ENCODE assay signal across 20 cellular contexts in the genomic region with DNA sequence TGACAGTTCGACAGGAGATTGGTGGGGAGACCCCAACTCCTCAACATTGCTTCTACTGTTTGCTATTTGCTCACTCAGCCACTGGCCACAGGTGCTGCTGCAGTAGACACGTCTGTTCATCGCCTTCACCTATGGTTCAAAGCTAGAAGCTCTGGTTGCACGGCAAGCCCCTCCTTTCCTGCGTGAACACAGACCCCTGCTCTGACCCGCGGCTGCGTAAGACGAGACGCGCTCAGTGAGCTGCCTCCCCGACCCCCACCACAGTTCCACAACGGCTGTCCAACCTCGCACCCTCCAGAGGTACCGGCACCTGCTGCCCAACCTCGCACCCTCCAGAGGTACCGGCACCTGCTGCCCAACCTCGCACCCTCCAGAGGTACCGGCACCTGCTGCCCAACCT. TPM values are rescaled to one million over a fixed set of nuclear protein-coding genes. Genes with fewer than 3 reads are reported as not detected.
A peak's percentile ranks its signal among the peaks of the same experiment; 100 is the strongest.
DNase-seq lines count a peak whose midpoint lies in the region; ATAC-seq and TF ChIP-seq lines count a peak whose summit lies in the region.
"Had no signal": no experiment of that assay in that cellular context is flagged by ENCODE, and none has a peak within 500 bp of the region (broad histone marks: within the 10 kb centered on the region; RNA-seq: fewer than 3 reads in every experiment).

No MANE protein-coding gene starts in this region.

- no peak for DNase-seq in T-helper 1 cell
- no peak for DNase-seq in DND-41
- DNase-seq in activated CD4-positive, alpha-beta memory T cell treated with anti-CD3 and anti-CD28 coated beads, Interleukin-2, amount 10 ng/mL, durations not matched to agents 7 days and 5 days, result no peak
- DNase-seq in naive thymus-derived CD4-positive, alpha-beta T cell, result peak in 1 of 9 donors; percentile 12
- DNase-seq in AG08396 (ENCODE audit: low spot score), result no peak
- DNase-seq in DMS53 treated with DMSO at 0.1 percent for 48 hours (lab: John Stamatoyannopoulos, UW; ENCODE audit: unreplicated experiment), result no peak
- no peak for DNase-seq in Calu3
- DNase-seq: C1 segment of cervical spinal cord, NCI-H748 treated with DMSO at 0.1 percent for 48 hours, PC-9, testis had no signal

- ATAC-seq in DND-41 (ENCODE audit: insufficient read depth, low read depth), result no peak
- no peak for ATAC-seq in naive thymus-derived CD4-positive, alpha-beta T cell
- ATAC-seq: SK-N-SH treated with all-trans-retinoic acid at 6 μM for 48 hours had no signal

- H3K27me3 Mint-ChIP-seq in T-helper 1 cell treated with Interleukin-12 subunit alpha and Interleukin-12 subunit beta and Interleukin-4 antibody, amounts not matched to agents 30 μg/mL and 1 μg/mL, for 36 hours (ENCODE audit: low read depth), result no peaks in the 10 kb centered on the region
- H3K27me3 Mint-ChIP-seq in activated CD4-positive, alpha-beta memory T cell treated with anti-CD3 and anti-CD28 coated beads, Interleukin-2, amount 10 ng/mL, durations not matched to agents 7 days and 5 days, result no peaks in the 10 kb centered on the region
- peaks cover 0 to 3% (median 0%) of the 10 kb centered on the region in 5 donors for H3K27me3 Mint-ChIP-seq in naive thymus-derived CD4-positive, alpha-beta T cell
- H3K27me3 Mint-ChIP-seq in Calu3 (ENCODE audit: unreplicated experiment), result no peaks in the 10 kb centered on the region

- no peaks in the 10 kb centered on the region for H3K9me3 ChIP-seq in DND-41 (ENCODE audit: insufficient read depth, low read length, severe bottlenecking)
- H3K9me3 ChIP-seq in naive thymus-derived CD4-positive, alpha-beta T cell (ENCODE audit: control insufficient read depth in 2 of 3, low read length in 3 of 3), result no peaks in the 10 kb centered on the region
- H3K9me3 ChIP-seq: MG63, testis had no signal

- BruUV-seq in Calu3 (replicated peaks; lab: Mats Ljungman, UMichigan), result no TSS peak

- peaks cover 45% of the 10 kb centered on the region for H3K4me1 ChIP-seq in DND-41 (ENCODE audit: insufficient read depth, low read length)
- peaks cover 92 to 96% of the 10 kb centered on the region in 2 donors for H3K4me1 ChIP-seq in naive thymus-derived CD4-positive, alpha-beta T cell (ENCODE audit: control insufficient read depth in 2 of 2, insufficient read depth in 2 of 2, low read length in 2 of 2)

- TF ChIP-seq CTCF in DND-41 (IDR thresholded peaks at IDR 0.05; ENCODE audit: borderline replicate concordance, extremely low read depth, low read length, poor library complexity, severe bottlenecking) (no peak), Calu3 (IDR thresholded peaks at IDR 0.05; ENCODE audit: unreplicated experiment) (no peak)

- H3K36me3 Mint-ChIP-seq in T-helper 1 cell treated with Interleukin-12 subunit alpha and Interleukin-12 subunit beta and Interleukin-4 antibody, amounts not matched to agents 30 μg/mL and 1 μg/mL, for 36 hours (ENCODE audit: low read depth), result peaks cover 51% of the 10 kb centered on the region
- H3K36me3 Mint-ChIP-seq in activated CD4-positive, alpha-beta memory T cell treated with anti-CD3 and anti-CD28 coated beads, Interleukin-2, amount 10 ng/mL, durations not matched to agents 7 days and 5 days (ENCODE audit: low read depth), result peaks cover 56% of the 10 kb centered on the region
- H3K36me3 Mint-ChIP-seq in naive thymus-derived CD4-positive, alpha-beta T cell, result peaks cover 18 to 53% (median 29%) of the 10 kb centered on the region in 5 donors
- no peaks in the 10 kb centered on the region for H3K36me3 Mint-ChIP-seq in Calu3 (ENCODE audit: insufficient read depth, unreplicated experiment)

- H3K4me2 ChIP-seq in DND-41 (ENCODE audit: insufficient read depth, low read length), result no peak overlapping the region
- H3K4me2 ChIP-seq: PC-9 had no signal

- CTCF ChIA-PET in activated CD4-positive, alpha-beta memory T cell treated with anti-CD3 and anti-CD28 coated beads, Interleukin-2, amount 10 ng/mL, durations not matched to agents 7 days and 5 days (lab: Charles Lee), result interaction anchor here (6.7 kb wide), 1 partner anchor 14 kb away, joined by 26 read pairs; no protein-coding TSS in a partner anchor
- CTCF ChIA-PET in naive thymus-derived CD4-positive, alpha-beta T cell (lab: Charles Lee), result interaction anchor here (1.3 to 2.2 kb wide), 4 partner anchors 10 to 101 kb away, joined by 3 to 7 read pairs (median 3); no protein-coding TSS in a partner anchor
- CTCF ChIA-PET in Calu3 (lab: Charles Lee), result no interaction called here

- peaks cover 98% of the 10 kb centered on the region for H3K79me2 ChIP-seq in DND-41 (ENCODE audit: insufficient read depth, low read length)

- peaks cover 95% of the 10 kb centered on the region for H4K20me1 ChIP-seq in DND-41 (ENCODE audit: insufficient read depth, low read length)

- peaks cover 8% of the 10 kb centered on the region for H3K9me3 Mint-ChIP-seq in T-helper 1 cell treated with Interleukin-12 subunit alpha and Interleukin-12 subunit beta and Interleukin-4 antibody, amounts not matched to agents 30 μg/mL and 1 μg/mL, for 36 hours
- H3K9me3 Mint-ChIP-seq in activated CD4-positive, alpha-beta memory T cell treated with anti-CD3 and anti-CD28 coated beads, Interleukin-2, amount 10 ng/mL, durations not matched to agents 7 days and 5 days, result peaks cover 8% of the 10 kb centered on the region
- peaks cover 0 to 9% (median 0%) of the 10 kb centered on the region in 11 donors for H3K9me3 Mint-ChIP-seq in naive thymus-derived CD4-positive, alpha-beta T cell
- no peaks in the 10 kb centered on the region for H3K9me3 Mint-ChIP-seq in Calu3 (ENCODE audit: low read depth, unreplicated experiment)
- H3K9me3 Mint-ChIP-seq: nephron had no signal

- no peak overlapping the region for H2AFZ ChIP-seq in DND-41 (ENCODE audit: low read depth, low read length)
- H2AFZ ChIP-seq: PC-9 had no signal

- intact Hi-C loops in naive thymus-derived CD4-positive, alpha-beta T cell (cut with micrococcal nuclease), result no loop called here
- intact Hi-C loops in Calu3 (cut with micrococcal nuclease; ENCODE audit: unreplicated experiment), result no loop called here

- no peak overlapping the region for H3K4me3 ChIP-seq in DND-41 (ENCODE audit: low read depth in 1 of 2, low read length in 2 of 2)
- peak overlapping the region; percentile 31 for H3K4me3 ChIP-seq in naive thymus-derived CD4-positive, alpha-beta T cell (ENCODE audit: low read length)
- H3K4me3 ChIP-seq: MG63, PC-9, skin epidermis, testis had no signal

- peak overlapping the region; percentile 90 for H3K27ac Mint-ChIP-seq in T-helper 1 cell treated with Interleukin-12 subunit alpha and Interleukin-12 subunit beta and Interleukin-4 antibody, amounts not matched to agents 30 μg/mL and 1 μg/mL, for 36 hours
- peak overlapping the region; percentile 79 for H3K27ac Mint-ChIP-seq in activated CD4-positive, alpha-beta memory T cell treated with anti-CD3 and anti-CD28 coated beads, Interleukin-2, amount 10 ng/mL, durations not matched to agents 7 days and 5 days
- H3K27ac Mint-ChIP-seq in naive thymus-derived CD4-positive, alpha-beta T cell, result peak overlapping the region in 8 of 9 donors; percentile 73 to 96 (median 92)
- H3K27ac Mint-ChIP-seq in Calu3 (ENCODE audit: unreplicated experiment), result no peak overlapping the region
- H3K27ac Mint-ChIP-seq: progenitor cell of endocrine pancreas had no signal

- H3K9ac ChIP-seq in DND-41 (ENCODE audit: low read depth, low read length), result no peak overlapping the region

- no peak overlapping the region for H3K4me3 Mint-ChIP-seq in T-helper 1 cell treated with Interleukin-12 subunit alpha and Interleukin-12 subunit beta and Interleukin-4 antibody, amounts not matched to agents 30 μg/mL and 1 μg/mL, for 36 hours
- no peak overlapping the region for H3K4me3 Mint-ChIP-seq in activated CD4-positive, alpha-beta memory T cell treated with anti-CD3 and anti-CD28 coated beads, Interleukin-2, amount 10 ng/mL, durations not matched to agents 7 days and 5 days
- H3K4me3 Mint-ChIP-seq in naive thymus-derived CD4-positive, alpha-beta T cell, result peak overlapping the region; percentile 47 to 88 (median 76)
- no peak overlapping the region for H3K4me3 Mint-ChIP-seq in Calu3 (ENCODE audit: low read depth, unreplicated experiment)

- peaks cover 61% of the 10 kb centered on the region for H3K4me1 Mint-ChIP-seq in T-helper 1 cell treated with Interleukin-12 subunit alpha and Interleukin-12 subunit beta and Interleukin-4 antibody, amounts not matched to agents 30 μg/mL and 1 μg/mL, for 36 hours (ENCODE audit: low read depth)
- H3K4me1 Mint-ChIP-seq in activated CD4-positive, alpha-beta memory T cell treated with anti-CD3 and anti-CD28 coated beads, Interleukin-2, amount 10 ng/mL, durations not matched to agents 7 days and 5 days, result peaks cover 78% of the 10 kb centered on the region
- peaks cover 71 to 93% (median 85%) of the 10 kb centered on the region in 7 donors for H3K4me1 Mint-ChIP-seq in naive thymus-derived CD4-positive, alpha-beta T cell
- no peaks in the 10 kb centered on the region for H3K4me1 Mint-ChIP-seq in Calu3 (ENCODE audit: low read depth, unreplicated experiment)

- POLR2A ChIA-PET in activated CD4-positive, alpha-beta memory T cell treated with anti-CD3 and anti-CD28 coated beads, Interleukin-2, amount 10 ng/mL, durations not matched to agents 7 days and 5 days (lab: Charles Lee), result interaction anchor here (1.0 to 9.7 kb wide), 6 partner anchors 9 to 61 kb away, joined by 3 to 166 read pairs (median 10); no protein-coding TSS in a partner anchor
- POLR2A ChIA-PET in naive thymus-derived CD4-positive, alpha-beta T cell (lab: Charles Lee), result interaction anchor here (1.0 to 13.0 kb wide), 8 partner anchors 9 to 101 kb away, joined by 3 to 137 read pairs (median 4); no protein-coding TSS in a partner anchor

- H3K27me3 ChIP-seq in DND-41 (ENCODE audit: insufficient read depth, low read length, poor library complexity), result no peaks in the 10 kb centered on the region
- no peaks in the 10 kb centered on the region for H3K27me3 ChIP-seq in naive thymus-derived CD4-positive, alpha-beta T cell (ENCODE audit: control insufficient read depth in 2 of 2, insufficient read depth in 2 of 2, low read length in 2 of 2)
- H3K27me3 ChIP-seq: MG63, testis had no signal

- H3K36me3 ChIP-seq in DND-41 (ENCODE audit: insufficient read depth, low read length), result peaks cover 5% of the 10 kb centered on the region; the same call in 1 of the 2 replicates
- peaks cover 0 to 30% (median 0%) of the 10 kb centered on the region in 3 experiments for H3K36me3 ChIP-seq in naive thymus-derived CD4-positive, alpha-beta T cell (ENCODE audit: control insufficient read depth in 2 of 3, insufficient read depth in 3 of 3, low read length in 3 of 3)

- H3K27ac ChIP-seq in DND-41 (ENCODE audit: low read length), result peak overlapping the region; percentile 46
- peak overlapping the region; percentile 36 for H3K27ac ChIP-seq in naive thymus-derived CD4-positive, alpha-beta T cell (ENCODE audit: low read depth, low read length)
- H3K27ac ChIP-seq: 22Rv1, PC-9, skin epidermis, testis had no signal

RNA-seq across cellular contexts. Expression of gene RASA3, which starts 6.8 kb away (rescaled TPM):
- total RNA-seq in activated CD4-positive, alpha-beta memory T cell treated with anti-CD3 and anti-CD28 coated beads, Interleukin-2, amount 10 ng/mL, durations not matched to agents 7 days and 5 days, result 10 to 100 TPM; 97.2 to 99.3 TPM
- total RNA-seq in naive thymus-derived CD4-positive, alpha-beta T cell, result 100 to 1,000 TPM; 110 to 227 (median 199) TPM
- polyA plus RNA-seq in naive thymus-derived CD4-positive, alpha-beta T cell, result 100 to 1,000 TPM; 109 to 195 TPM
- 0.26 and 0.49 TPM in 2 replicates for total RNA-seq in Calu3 (2022)

RNA-seq across cellular contexts. Expression of gene CFAP97D2, which starts 53.5 kb away (rescaled TPM):
- total RNA-seq in activated CD4-positive, alpha-beta memory T cell treated with anti-CD3 and anti-CD28 coated beads, Interleukin-2, amount 10 ng/mL, durations not matched to agents 7 days and 5 days, result not detected
- total RNA-seq in naive thymus-derived CD4-positive, alpha-beta T cell, result 1 to 10 TPM in 1 of 5 experiments, under 1 TPM in 1, not detected in 3; 0.27 to 1.1 TPM
- under 1 TPM in 1 of 2 donors, not detected in 1; 0.33 TPM for polyA plus RNA-seq in naive thymus-derived CD4-positive, alpha-beta T cell
- total RNA-seq in Calu3 (2022), result not detected in 2 replicates
- total RNA-seq: activated T-helper 1 cell treated with anti-CD3 and anti-CD28 coated beads, Interleukin-12 subunit alpha, Interleukin-12 subunit beta, Interleukin-2, Interleukin-4 antibody, amounts not matched to agents 30 ng/mL and 10 ng/mL and 1 ng/mL, durations not matched to agents 14 hours and 24 hours and 36 hours; astrocyte; PC-9; progenitor cell of endocrine pancreas had no signal

Comparison
In these comparisons a context has a peak if more than half of its experiments do, and no peak if none do; other contexts are left out.
1. H3K4me3 Mint-ChIP-seq: peak in naive thymus-derived CD4-positive, alpha-beta T cell (10 of 10); none in T-helper 1 cell treated with Interleukin-12 subunit alpha and Interleukin-12 subunit beta and Interleukin-4 antibody, amounts not matched to agents 30 μg/mL and 1 μg/mL, for 36 hours (single experiment), activated CD4-positive, alpha-beta memory T cell treated with anti-CD3 and anti-CD28 coated beads, Interleukin-2, amount 10 ng/mL, durations not matched to agents 7 days and 5 days (single experiment) and Calu3 (single experiment).
2. RNA of gene RASA3, which starts 6.8 kb away (total RNA-seq): 110 to 227 TPM in naive thymus-derived CD4-positive, alpha-beta T cell and 97.2 to 99.3 TPM in activated CD4-positive, alpha-beta memory T cell treated with anti-CD3 and anti-CD28 coated beads, Interleukin-2, amount 10 ng/mL, durations not matched to agents 7 days and 5 days; 0.26 to 0.49 TPM in Calu3; every median in the first group is over 10 times any median in the second.